In genomic region chr1:219927298-219927955, GRCh38 we compare ENCODE assay signal across 10 cellular contexts. TPM values are rescaled to one million over a fixed set of nuclear protein-coding genes. Genes with fewer than 3 reads are reported as not detected.
DNase-seq lines count a peak whose midpoint lies in the region; ATAC-seq and TF ChIP-seq lines count a peak whose summit lies in the region.
"Had no signal": no experiment of that assay in that cellular context is flagged by ENCODE, and none has a peak within 500 bp of the region (broad histone marks: within the 10 kb centered on the region; RNA-seq: fewer than 3 reads in every experiment).

No MANE protein-coding gene starts in this region.

- H3K27me3 Mint-ChIP-seq in type B pancreatic cell = peaks cover 49% of the 10 kb centered on the region

- peak overlapping the region; percentile 80 for H3K4me3 Mint-ChIP-seq in type B pancreatic cell

- H3K36me3 Mint-ChIP-seq in type B pancreatic cell = no peaks in the 10 kb centered on the region

- intact Hi-C loops in left cardiac atrium (cut with DNase I) = no loop called here
- intact Hi-C loops in ascending aorta (cut with DNase I) = no loop called here
- intact Hi-C loops in posterior vena cava (cut with DNase I) = no loop called here

- H3K9ac ChIP-seq in mesendoderm (ENCODE audit: low read length) = no peak overlapping the region

- H3K18ac ChIP-seq in mesendoderm (ENCODE audit: low read length) = no peak overlapping the region

- no CpG with 5 or more reads among the region's 31 CpGs for WGBS in mesendoderm (ENCODE audit: extremely low coverage, insufficient coverage, low lambda C conversion rate)

- H3K79me2 ChIP-seq in mesendoderm (ENCODE audit: control insufficient read depth, insufficient read depth, low read length) = no peaks in the 10 kb centered on the region

- H3K23ac ChIP-seq in mesendoderm (ENCODE audit: low read length) = no peak overlapping the region

- DNase-seq in cardiac muscle cell (ENCODE audit: low read depth in 1 of 2, low spot score in 1 of 2) (no peak), left cardiac atrium (no peak), ascending aorta (ENCODE audit: low spot score in 2 of 2) (no peak), mesendoderm (no peak), type B pancreatic cell (ENCODE audit: extremely low spot score, unreplicated experiment) (no peak), posterior vena cava (ENCODE audit: low spot score) (no peak)
- no peak for DNase-seq in stimulated activated CD4-positive, alpha-beta T cell treated with anti-CD3 and anti-CD28 coated beads, Interleukin-4, amount 100 ng/mL, for 4 hours
- DNase-seq: DND-41 had no signal

- no peak for ATAC-seq in left cardiac atrium
- ATAC-seq in HG02973 (IDR thresholded peaks at IDR 0.05; ENCODE audit: unreplicated experiment) = no peak

- H3K4me1 Mint-ChIP-seq in type B pancreatic cell (ENCODE audit: unreplicated experiment) = no peaks in the 10 kb centered on the region

- TF ChIP-seq CTCF in cardiac muscle cell (IDR thresholded peaks at IDR 0.05; ENCODE audit: low read depth, low read length) (no peak), ascending aorta (IDR thresholded peaks at IDR 0.05) (no peak), type B pancreatic cell (conservative IDR thresholded peaks at IDR 0.05) (no peak)

- no peaks in the 10 kb centered on the region for H3K79me1 ChIP-seq in mesendoderm (ENCODE audit: low read length)

- H3K4me1 ChIP-seq in cardiac muscle cell (ENCODE audit: low read depth) (no peaks in the 10 kb centered on the region), ascending aorta (no peaks in the 10 kb centered on the region), mesendoderm (ENCODE audit: control insufficient read depth, low read depth, low read length) (no peaks in the 10 kb centered on the region)

- H4K8ac ChIP-seq in mesendoderm (ENCODE audit: low read depth, low read length) = no peak overlapping the region

- H3K9me3 Mint-ChIP-seq in type B pancreatic cell = no peaks in the 10 kb centered on the region

- peak overlapping the region; percentile 84 for H3K4me2 ChIP-seq in mesendoderm (ENCODE audit: low read length)

- H3K36me3 ChIP-seq in cardiac muscle cell (no peaks in the 10 kb centered on the region), ascending aorta (no peaks in the 10 kb centered on the region), mesendoderm (ENCODE audit: control insufficient read depth, insufficient read depth, low read length) (no peaks in the 10 kb centered on the region)

- no peak overlapping the region for H3K56ac ChIP-seq in mesendoderm (ENCODE audit: low read length)

- no peak overlapping the region for H2BK15ac ChIP-seq in mesendoderm (replicated peaks; ENCODE audit: low read depth)

- H2AK5ac ChIP-seq in mesendoderm (ENCODE audit: low read length) = no peak overlapping the region

- no peak overlapping the region for H2BK120ac ChIP-seq in mesendoderm (ENCODE audit: low read depth, low read length)

- H3K27ac ChIP-seq in cardiac muscle cell = no peak overlapping the region
- H3K27ac ChIP-seq in ascending aorta = no peak overlapping the region
- no peak overlapping the region for H3K27ac ChIP-seq in mesendoderm (ENCODE audit: low read depth, low read length)

- H4K5ac ChIP-seq in mesendoderm (ENCODE audit: low read length) = no peak overlapping the region

- peak overlapping the region; percentile 36 for H3K4me3 ChIP-seq in cardiac muscle cell
- H3K4me3 ChIP-seq in ascending aorta = peak overlapping the region; percentile 49 to 61
- H3K4me3 ChIP-seq in mesendoderm (ENCODE audit: low read length) = no peak overlapping the region

- no peak overlapping the region for H3K27ac Mint-ChIP-seq in type B pancreatic cell

- H3K9me3 ChIP-seq in cardiac muscle cell (ENCODE audit: low read depth) (no peaks in the 10 kb centered on the region), ascending aorta (no peaks in the 10 kb centered on the region)

- H3K4ac ChIP-seq in mesendoderm (ENCODE audit: low read depth, low read length) = no peak overlapping the region

- H2BK5ac ChIP-seq in mesendoderm (ENCODE audit: low read length) = no peak overlapping the region

- H3K27me3 ChIP-seq in cardiac muscle cell (peaks cover 64% of the 10 kb centered on the region), ascending aorta (peaks cover 3% of the 10 kb centered on the region), mesendoderm (ENCODE audit: insufficient read depth, low read length, poor library complexity) (peaks cover 13% of the 10 kb centered on the region)

RNA-seq across cellular contexts. Expression of gene SLC30A10, which starts 0.9 kb away (rescaled TPM):
- total RNA-seq in cardiac muscle cell = 0.21 and 0.95 TPM in 2 replicates
- polyA plus RNA-seq in cardiac muscle cell = 0.59 and 1.5 TPM in 2 replicates
- total RNA-seq in left cardiac atrium = not detected
- not detected for total RNA-seq in ascending aorta
- 0.03 TPM for polyA plus RNA-seq in mesendoderm (2013, experiment 1 of 2)
- polyA plus RNA-seq in mesendoderm (2013, experiment 2 of 2) = 0.04 TPM
- total RNA-seq in type B pancreatic cell (ENCODE audit: low replicate concordance) = 2.2 and 3.1 TPM in 2 replicates
- total RNA-seq in posterior vena cava = not detected
- total RNA-seq: T-helper 1 cell treated with Interleukin-12 subunit alpha and Interleukin-12 subunit beta and Interleukin-4 antibody, amounts not matched to agents 30 ng/mL and 1 ng/mL, for 36 hours had no signal
